8 cellular contexts compared by ENCODE assay signal in the genomic region with DNA sequence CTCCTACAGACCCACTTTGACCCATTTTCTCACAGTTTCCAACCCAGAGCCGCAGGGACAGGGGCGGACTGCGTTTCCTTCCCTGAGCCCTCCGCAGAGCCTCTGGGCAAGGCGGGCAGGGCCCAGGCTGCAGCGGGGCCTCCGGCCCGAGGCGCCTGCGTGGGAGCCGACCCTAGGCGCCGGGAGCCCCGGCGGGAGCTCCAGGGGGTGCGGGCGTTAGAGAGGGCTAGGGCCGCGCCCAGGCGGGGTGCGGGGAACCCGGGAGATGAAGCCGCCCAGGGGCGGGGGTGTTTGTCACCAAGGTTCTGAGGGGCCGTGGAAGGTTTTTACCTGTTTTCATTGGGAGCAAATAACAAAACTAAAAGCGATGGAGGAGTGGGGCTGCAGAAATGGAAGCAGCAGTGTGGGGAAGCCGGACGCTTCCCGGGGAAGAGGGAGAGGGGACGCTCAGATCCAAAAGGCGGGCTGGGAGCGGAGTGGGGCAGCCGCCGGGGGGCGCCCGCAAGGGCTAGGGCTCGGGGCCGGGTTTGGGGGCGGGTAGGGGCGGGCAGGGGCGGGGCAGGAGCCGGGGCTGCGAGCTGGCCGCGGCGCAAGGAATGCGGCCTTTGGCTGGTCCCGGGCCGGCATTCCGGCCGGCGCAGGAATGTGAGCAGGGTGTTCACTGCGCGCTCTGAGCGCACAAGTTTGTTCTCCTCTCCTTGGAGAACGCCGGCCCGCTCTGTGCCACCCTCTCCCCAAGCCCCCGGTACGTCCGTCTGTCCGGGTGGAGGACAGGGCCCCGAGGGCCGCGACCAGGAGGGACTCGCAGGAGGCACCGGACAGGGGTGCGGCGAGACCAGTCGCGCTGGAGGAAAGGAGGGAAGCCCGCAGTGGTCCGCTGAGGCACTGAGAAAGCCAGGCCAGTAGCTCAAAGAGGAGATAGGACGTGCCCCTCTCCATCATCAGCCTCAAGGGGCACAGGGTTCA.
DNase-seq lines count a peak whose midpoint lies in the region; ATAC-seq, FAIRE-seq and TF ChIP-seq lines count a peak whose summit lies in the region.

No MANE protein-coding gene starts in this region.

- H3K4me3 ChIP-seq in A549 (peak overlapping the region; percentile 58), endodermal cell (ENCODE audit: low read length) (peak overlapping the region; percentile 75), upper lobe of right lung (peak overlapping the region; percentile 55)

- no peaks in the 10 kb centered on the region for H3K27me3 ChIP-seq in endodermal cell (ENCODE audit: control insufficient read depth, insufficient read depth, low read length, poor library complexity, severe bottlenecking)
- no peaks in the 10 kb centered on the region for H3K27me3 ChIP-seq in upper lobe of right lung

- H3K4me1 Mint-ChIP-seq in endodermal cell (peaks cover 34% of the 10 kb centered on the region), memory B cell (peaks cover 2% of the 10 kb centered on the region)

- peak; percentile 77 for TF ChIP-seq POLR2A in A549 (IDR thresholded peaks at IDR 0.05; ENCODE audit: low read length)

- no peaks in the 10 kb centered on the region for H3K36me3 ChIP-seq in endodermal cell (ENCODE audit: control insufficient read depth, insufficient read depth, low read length)
- no peaks in the 10 kb centered on the region for H3K36me3 ChIP-seq in upper lobe of right lung

- peak; percentile 56 for TF ChIP-seq CTCF in A549 (IDR thresholded peaks at IDR 0.05)
- peak; percentile 76 for TF ChIP-seq CTCF in endodermal cell (conservative IDR thresholded peaks at IDR 0.05)
- TF ChIP-seq CTCF in upper lobe of right lung (IDR thresholded peaks at IDR 0.05), result peak; percentile 40

- POLR2A ChIA-PET in A549 (lab: Yijun Ruan, JAX), result interaction anchor here (0.5 to 3.9 kb wide), 15 partner anchors 10 to 173 kb away, joined by 3 to 49 read pairs (median 5); a partner anchor contains a TSS

- FAIRE-seq in A549 (lab: Jason Lieb, UNC), result no peak

- WGBS in A549 (ENCODE audit: missing lambda C conversion rate), result under 1% methylated on average over 14 of the region's 74 CpGs
- 50 to 81% methylated on average over 21 to 74 of the region's 74 CpGs for WGBS in endodermal cell (ENCODE audit: insufficient coverage in 1 of 2, insufficient read length in 1 of 2), 2 experiments

- no peaks in the 10 kb centered on the region for H3K36me3 Mint-ChIP-seq in endodermal cell (ENCODE audit: low read depth)
- no peaks in the 10 kb centered on the region for H3K36me3 Mint-ChIP-seq in memory B cell

- H3K9me3 ChIP-seq in A549 (no peaks in the 10 kb centered on the region), endodermal cell (ENCODE audit: control insufficient read depth, low read length) (no peaks in the 10 kb centered on the region), upper lobe of right lung (no peaks in the 10 kb centered on the region)

- H3K4me1 ChIP-seq in A549 (peaks cover 92% of the 10 kb centered on the region), endodermal cell (ENCODE audit: control insufficient read depth, insufficient read depth, low read length) (peaks cover 14% of the 10 kb centered on the region), upper lobe of right lung (peaks cover 69% of the 10 kb centered on the region)

- no peak for TF ChIP-seq EP300 in A549 (IDR thresholded peaks at IDR 0.05)

- H3K9me3 Mint-ChIP-seq in endodermal cell, result no peaks in the 10 kb centered on the region
- no peaks in the 10 kb centered on the region for H3K9me3 Mint-ChIP-seq in memory B cell

- H3K27me3 Mint-ChIP-seq in endodermal cell (ENCODE audit: insufficient read depth), result peaks cover 19% of the 10 kb centered on the region
- H3K27me3 Mint-ChIP-seq in memory B cell, result peaks cover 19% of the 10 kb centered on the region

- TF ChIP-seq RAD21 in A549 (conservative IDR thresholded peaks at IDR 0.05 in 1 of 2, IDR thresholded peaks at IDR 0.05 in 1 of 2), result peak in 1 of 2 experiments; percentile 68; a peak in 3 of 5 replicates

- H3K9ac ChIP-seq in endodermal cell (ENCODE audit: extremely low read depth, low read length, poor library complexity, severe bottlenecking), result peak overlapping the region; percentile 84

- H3K27ac ChIP-seq in A549, result peak overlapping the region; percentile 97 to 100
- peak overlapping the region; percentile 69 for H3K27ac ChIP-seq in endodermal cell (ENCODE audit: low read depth, low read length)
- H3K27ac ChIP-seq in upper lobe of right lung, result peak overlapping the region; percentile 95

- H3K27ac Mint-ChIP-seq in endodermal cell, result peak overlapping the region; percentile 82
- H3K27ac Mint-ChIP-seq in memory B cell, result peak overlapping the region; percentile 14

- ATAC-seq in A549 (peak; percentile 68 to 77), memory B cell (ENCODE audit: low read depth) (peak; percentile 19), upper lobe of right lung (peak; percentile 71), GM18498 (IDR thresholded peaks at IDR 0.05; ENCODE audit: unreplicated experiment) (no peak)

- intact Hi-C loops in upper lobe of right lung (cut with DNase I), result loop anchor here (5.0 kb wide), 2 partner anchors 59 to 159 kb away; a partner anchor contains a TSS

- DNase-seq in A549 (ENCODE audit: low read depth in 1 of 2, low spot score in 1 of 2), result peak in 1 of 2 experiments; percentile 73
- DNase-seq in HuH-7.5 (ENCODE audit: low spot score), result peak; percentile 89
- DNase-seq in endodermal cell, result peak; percentile 96
- no peak for DNase-seq in memory B cell (ENCODE audit: low spot score in 2 of 2)
- DNase-seq in upper lobe of right lung, result peak; percentile 88
- no peak for DNase-seq in NCI-H1436 treated with DMSO at 0.1 percent for 48 hours (lab: John Stamatoyannopoulos, UW)
- DNase-seq in NOMO-1 treated with dmso at 0.1 percent for 144 hours (lab: John Stamatoyannopoulos, UW; ENCODE audit: unreplicated experiment), result no peak

- peak overlapping the region; percentile 47 for H3K4me3 Mint-ChIP-seq in endodermal cell
- peak overlapping the region; percentile 75 for H3K4me3 Mint-ChIP-seq in memory B cell

- H3K4me2 ChIP-seq in A549, result peak overlapping the region; percentile 87

- CTCF ChIA-PET in A549 (lab: Yijun Ruan, JAX), result interaction anchor here (0.9 to 16.1 kb wide), 10 partner anchors 13 to 180 kb away, joined by 3 to 438 read pairs (median 5); a partner anchor contains a TSS

TF ChIP-seq in A549, 52 proteins besides CTCF, POLR2A, EP300 and RAD21:
- TF ChIP-seq, protein P1, sequence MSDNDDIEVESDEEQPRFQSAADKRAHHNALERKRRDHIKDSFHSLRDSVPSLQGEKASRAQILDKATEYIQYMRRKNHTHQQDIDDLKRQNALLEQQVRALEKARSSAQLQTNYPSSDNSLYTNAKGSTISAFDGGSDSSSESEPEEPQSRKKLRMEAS (IDR thresholded peaks at IDR 0.05), result peak; percentile 30; the same call in 1 of the 2 replicates
- TF ChIP-seq, protein P2, sequence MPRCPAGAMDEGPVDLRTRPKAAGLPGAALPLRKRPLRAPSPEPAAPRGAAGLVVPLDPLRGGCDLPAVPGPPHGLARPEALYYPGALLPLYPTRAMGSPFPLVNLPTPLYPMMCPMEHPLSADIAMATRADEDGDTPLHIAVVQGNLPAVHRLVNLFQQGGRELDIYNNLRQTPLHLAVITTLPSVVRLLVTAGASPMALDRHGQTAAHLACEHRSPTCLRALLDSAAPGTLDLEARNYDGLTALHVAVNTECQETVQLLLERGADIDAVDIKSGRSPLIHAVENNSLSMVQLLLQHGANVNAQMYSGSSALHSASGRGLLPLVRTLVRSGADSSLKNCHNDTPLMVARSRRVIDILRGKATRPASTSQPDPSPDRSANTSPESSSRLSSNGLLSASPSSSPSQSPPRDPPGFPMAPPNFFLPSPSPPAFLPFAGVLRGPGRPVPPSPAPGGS (IDR thresholded peaks at IDR 0.05), result 0 out of 3 replicates have a peak, but pooled peaks have one; percentile 63
- TF ChIP-seq JUN (IDR thresholded peaks at IDR 0.05) (peak; percentile 45 to 94; a peak in 4 of 5 replicates), BHLHE40 (IDR thresholded peaks at IDR 0.05; ENCODE audit: low read depth, low read length) (no peak), SMC3 (IDR thresholded peaks at IDR 0.05) (peak; percentile 87), GATA3 (IDR thresholded peaks at IDR 0.05; ENCODE audit: borderline replicate concordance) (peak; percentile 7; the same call in 1 of the 2 replicates), PHF8 (IDR thresholded peaks at IDR 0.05; ENCODE audit: borderline replicate concordance, low read depth) (peak; percentile 55; the same call in 1 of the 2 replicates), ZFP36 (IDR thresholded peaks at IDR 0.05; ENCODE audit: borderline replicate concordance, partially characterized antibody) (no peak)
TF ChIP-seq in A549: peak in this region for 6.

Comparison
In these comparisons a context has a peak if more than half of its experiments do, and no peak if none do; other contexts are left out.
1. DNase-seq: peak in HuH-7.5 (single experiment), endodermal cell (single experiment) and upper lobe of right lung (single experiment); none in memory B cell (0 of 2), NCI-H1436 treated with DMSO at 0.1 percent for 48 hours (single experiment) and NOMO-1 treated with dmso at 0.1 percent for 144 hours (single experiment).
2. Peak in every context shown above with its lines, with median percentiles within 50 percentile points of each other: H3K27ac ChIP-seq, H3K4me3 ChIP-seq and CTCF ChIP-seq.